Comparison of ENCODE assay signal across 1 cellular context in the genomic region with DNA sequence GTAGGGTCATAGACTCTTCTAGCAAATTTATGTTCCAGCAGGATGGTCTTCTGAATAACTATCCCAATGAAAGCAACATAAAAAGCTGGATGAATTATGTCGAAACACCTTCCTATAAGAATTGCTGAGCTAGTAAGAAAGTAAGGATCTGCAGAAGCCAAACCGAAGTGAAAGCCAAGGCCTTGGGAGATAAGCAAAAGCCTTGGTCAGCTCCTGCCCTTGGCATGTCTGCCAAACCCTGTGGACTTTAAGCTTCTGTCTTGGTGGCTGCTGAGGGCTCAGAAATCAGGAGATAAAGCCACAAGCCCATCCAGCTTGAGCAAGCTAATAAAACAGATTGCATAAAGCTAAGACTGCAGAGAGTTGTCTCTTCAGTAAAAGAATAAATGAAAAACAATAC.
A peak's percentile ranks its signal among the peaks of the same experiment; 100 is the strongest.
TF ChIP-seq lines count a peak whose summit lies in the region.

No MANE protein-coding gene starts in this region.

TF ChIP-seq in HepG2, 621 proteins besides CTCF, POLR2A, EP300 and RAD21 (continued from another document):
- TF ChIP-seq, protein P1, sequence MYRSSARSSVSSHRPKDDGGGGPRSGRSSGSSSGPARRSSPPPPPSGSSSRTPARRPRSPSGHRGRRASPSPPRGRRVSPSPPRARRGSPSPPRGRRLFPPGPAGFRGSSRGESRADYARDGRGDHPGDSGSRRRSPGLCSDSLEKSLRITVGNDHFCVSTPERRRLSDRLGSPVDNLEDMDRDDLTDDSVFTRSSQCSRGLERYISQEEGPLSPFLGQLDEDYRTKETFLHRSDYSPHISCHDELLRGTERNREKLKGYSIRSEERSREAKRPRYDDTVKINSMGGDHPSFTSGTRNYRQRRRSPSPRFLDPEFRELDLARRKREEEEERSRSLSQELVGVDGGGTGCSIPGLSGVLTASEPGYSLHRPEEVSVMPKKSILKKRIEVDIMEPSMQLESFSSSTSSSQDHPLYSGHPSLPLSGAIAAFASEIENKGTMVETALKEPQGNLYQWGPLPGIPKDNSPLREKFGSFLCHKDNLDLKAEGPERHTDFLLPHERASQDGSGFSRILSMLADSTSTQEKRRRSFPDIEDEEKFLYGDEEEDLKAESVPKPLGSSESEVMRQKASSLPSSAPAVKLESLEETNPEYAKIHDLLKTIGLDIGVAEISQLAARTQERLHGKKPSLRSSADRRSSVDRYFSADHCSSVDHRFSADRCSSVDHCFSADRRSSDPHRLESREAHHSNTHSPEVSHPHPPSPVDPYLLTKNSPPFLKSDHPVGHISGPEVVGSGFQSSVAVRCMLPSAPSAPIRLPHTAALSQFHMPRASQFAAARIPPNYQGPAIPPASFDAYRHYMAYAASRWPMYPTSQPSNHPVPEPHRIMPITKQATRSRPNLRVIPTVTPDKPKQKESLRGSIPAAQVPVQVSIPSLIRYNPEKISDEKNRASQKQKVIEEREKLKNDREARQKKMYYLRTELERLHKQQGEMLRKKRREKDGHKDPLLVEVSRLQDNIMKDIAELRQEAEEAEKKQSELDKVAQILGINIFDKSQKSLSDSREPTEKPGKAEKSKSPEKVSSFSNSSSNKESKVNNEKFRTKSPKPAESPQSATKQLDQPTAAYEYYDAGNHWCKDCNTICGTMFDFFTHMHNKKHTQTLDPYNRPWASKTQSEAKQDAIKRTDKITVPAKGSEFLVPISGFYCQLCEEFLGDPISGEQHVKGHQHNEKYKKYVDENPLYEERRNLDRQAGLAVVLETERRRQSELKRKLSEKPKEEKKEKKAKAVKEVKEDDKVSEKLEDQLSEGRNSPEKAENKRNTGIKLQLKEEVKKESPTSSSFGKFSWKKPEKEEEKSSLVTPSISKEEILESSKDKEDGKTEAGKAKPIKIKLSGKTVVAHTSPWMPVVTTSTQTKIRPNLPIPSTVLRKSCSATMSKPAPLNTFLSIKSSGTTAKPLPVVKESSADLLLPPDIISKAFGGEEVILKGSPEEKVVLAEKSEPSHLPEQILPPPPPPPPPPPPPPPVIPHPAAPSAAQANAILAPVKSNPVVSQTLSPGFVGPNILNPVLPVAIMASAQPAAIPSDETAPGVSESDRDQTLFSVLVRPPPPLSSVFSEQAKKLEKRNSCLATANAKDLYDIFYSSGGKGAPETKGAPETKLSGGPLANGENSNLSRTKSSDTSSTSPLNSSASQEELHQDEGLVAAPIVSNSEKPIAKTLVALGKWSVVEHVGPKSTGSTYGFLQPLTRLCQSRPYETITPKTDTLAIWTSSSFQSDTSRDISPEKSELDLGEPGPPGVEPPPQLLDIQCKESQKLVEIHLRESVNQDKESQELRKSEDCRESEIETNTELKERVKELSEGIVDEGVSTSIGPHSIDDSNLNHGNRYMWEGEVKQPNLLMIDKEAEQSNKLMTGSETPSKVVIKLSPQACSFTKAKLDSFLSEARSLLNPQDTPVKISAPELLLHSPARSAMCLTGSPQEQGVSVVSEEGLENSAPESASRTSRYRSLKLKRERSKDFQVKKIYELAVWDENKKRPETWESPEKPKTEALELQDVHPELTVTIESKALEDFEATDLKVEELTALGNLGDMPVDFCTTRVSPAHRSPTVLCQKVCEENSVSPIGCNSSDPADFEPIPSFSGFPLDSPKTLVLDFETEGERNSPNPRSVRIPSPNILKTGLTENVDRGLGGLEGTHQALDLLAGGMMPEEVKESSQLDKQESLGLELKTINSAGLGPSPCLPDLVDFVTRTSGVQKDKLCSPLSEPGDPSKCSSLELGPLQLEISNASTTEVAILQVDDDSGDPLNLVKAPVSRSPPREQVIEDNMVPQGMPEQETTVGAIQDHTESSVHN (CRISPR knock-in tag; IDR thresholded peaks at IDR 0.05) = no peak
- peak; percentile 33 to 36; a peak in 1 of 4 replicates for TF ChIP-seq MAFK (conservative IDR thresholded peaks at IDR 0.05 in 1 of 2, IDR thresholded peaks at IDR 0.05 in 1 of 2; ENCODE audit: low read length in 2 of 2)
- TF ChIP-seq ZNF530 (CRISPR knock-in tag; IDR thresholded peaks at IDR 0.05; ENCODE audit: low read depth) = no peak
- no peak for TF ChIP-seq ZNF230 (CRISPR knock-in tag; IDR thresholded peaks at IDR 0.05)
- no peak for TF ChIP-seq ZNF589 (CRISPR knock-in tag; conservative IDR thresholded peaks at IDR 0.05)
- no peak for TF ChIP-seq NR1H2 (CRISPR knock-in tag; IDR thresholded peaks at IDR 0.05; ENCODE audit: borderline replicate concordance, low read depth)
- no peak for TF ChIP-seq ZNF547 (CRISPR knock-in tag; IDR thresholded peaks at IDR 0.05)
